15 cellular contexts compared by ENCODE assay signal in the genomic region with DNA sequence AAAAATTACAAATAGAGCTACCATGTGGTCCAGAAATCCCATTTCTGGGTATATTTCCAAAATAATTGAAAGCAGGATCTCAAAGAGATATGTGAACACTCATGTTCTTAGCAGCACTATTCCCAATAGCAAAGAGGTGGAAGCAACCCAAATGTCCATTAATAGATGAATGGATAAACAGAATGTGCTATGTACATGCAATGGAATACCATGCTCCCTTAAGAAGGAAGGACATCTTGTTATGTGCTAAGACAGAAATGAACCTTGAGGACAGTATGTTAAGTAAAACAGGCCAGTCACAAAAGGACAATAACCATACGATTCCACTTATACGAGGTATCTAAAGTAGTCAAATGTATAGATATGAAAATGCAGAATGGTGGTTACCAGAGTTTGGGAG.
DNase-seq lines count a peak whose midpoint lies in the region; FAIRE-seq and TF ChIP-seq lines count a peak whose summit lies in the region.
"Had no signal": no experiment of that assay in that cellular context is flagged by ENCODE, and none has a peak within 500 bp of the region (broad histone marks: within the 10 kb centered on the region; RNA-seq: fewer than 3 reads in every experiment).

No MANE protein-coding gene starts in this region.

- H3K4me3 ChIP-seq in ACC112 (ENCODE audit: low read depth, low read length) (no peak overlapping the region), brain microvascular endothelial cell (ENCODE audit: low read depth, low read length) (no peak overlapping the region), keratinocyte (ENCODE audit: control insufficient read depth in 2 of 3, extremely low read depth in 1 of 3, insufficient read depth in 2 of 3, low read depth in 1 of 3, low read length in 3 of 3) (no peak overlapping the region)

- H3K9me1 ChIP-seq in keratinocyte (ENCODE audit: control insufficient read depth, extremely low read depth, insufficient read depth, low read length) = no peaks in the 10 kb centered on the region

- H3K9ac ChIP-seq in keratinocyte (ENCODE audit: control insufficient read depth, extremely low read depth, insufficient read depth, low read length) = no peak overlapping the region

- no peak overlapping the region for H2AFZ ChIP-seq in ACC112 (ENCODE audit: low read length, unreplicated experiment)
- H2AFZ ChIP-seq in keratinocyte (ENCODE audit: control insufficient read depth, low read length) = no peak overlapping the region

- H3K36me3 ChIP-seq in ACC112 (ENCODE audit: insufficient read depth, low read length) (no peaks in the 10 kb centered on the region), brain microvascular endothelial cell (replicated peaks) (no peaks in the 10 kb centered on the region), keratinocyte (ENCODE audit: control insufficient read depth in 2 of 2, extremely low read depth in 1 of 2, insufficient read depth in 2 of 2, low read length in 2 of 2) (peaks cover 4 to 7% of the 10 kb centered on the region in 2 experiments)
- H3K36me3 ChIP-seq: BE2C had no signal

- H3K27ac ChIP-seq in ACC112 (ENCODE audit: low read depth, low read length) (peak overlapping the region; percentile 74), brain microvascular endothelial cell (peak overlapping the region; percentile 11), keratinocyte (ENCODE audit: control insufficient read depth, insufficient read depth, low read length) (peak overlapping the region; percentile 53)
- H3K27ac ChIP-seq: HL-60 had no signal

- FAIRE-seq in keratinocyte (lab: Jason Lieb, UNC) = no peak

- H3K27ac Mint-ChIP-seq in HFFc6 = peak overlapping the region; percentile 57
- H3K27ac Mint-ChIP-seq: CD4-positive, alpha-beta T cell; H9 had no signal

- H3K4me3 Mint-ChIP-seq in HFFc6 = no peak overlapping the region
- H3K4me3 Mint-ChIP-seq: CD4-positive, alpha-beta T cell; H9 had no signal

- H3K9me3 ChIP-seq in keratinocyte (ENCODE audit: control insufficient read depth, low read depth, low read length) = no peaks in the 10 kb centered on the region
- H3K9me3 ChIP-seq: BE2C had no signal

- TF ChIP-seq CTCF in HFFc6 (IDR thresholded peaks at IDR 0.05) (no peak), brain microvascular endothelial cell (IDR thresholded peaks at IDR 0.05; ENCODE audit: low read depth, low read length, missing control alignments) (no peak), keratinocyte (optimal IDR thresholded peaks at IDR 0.05 in 1 of 3, IDR thresholded peaks at IDR 0.05 in 1 of 3, conservative IDR thresholded peaks at IDR 0.05 in 1 of 3; ENCODE audit: extremely low read depth in 1 of 3, insufficient read depth in 2 of 3, low read length in 3 of 3) (no peak)

- H4K20me1 ChIP-seq in keratinocyte (ENCODE audit: control insufficient read depth, extremely low read depth, insufficient read depth, low read length) = no peaks in the 10 kb centered on the region

- peaks cover 68% of the 10 kb centered on the region for H3K4me1 Mint-ChIP-seq in HFFc6 (ENCODE audit: low read depth)

- DNase-seq in HFFc6 (no peak), brain microvascular endothelial cell (no peak), keratinocyte (ENCODE audit: low read depth, low spot score) (no peak), HT-29 (ENCODE audit: low spot score) (no peak), dermis blood vessel endothelial cell (no peak), activated gamma-delta T cell (lab: John Stamatoyannopoulos, UW) (no peak)
- DNase-seq: BE2C; CD4-positive, alpha-beta T cell; H9; NCI-H1436; NCI-H2029; NCI-H2171; NCI-H446 had no signal

- H3K4me1 ChIP-seq in ACC112 (ENCODE audit: control insufficient read depth, insufficient read depth, low read length, unreplicated experiment) (peaks cover 43% of the 10 kb centered on the region), keratinocyte (ENCODE audit: control insufficient read depth, extremely low read depth, insufficient read depth, low read length) (peaks cover 49% of the 10 kb centered on the region)

- no peaks in the 10 kb centered on the region for H3K79me2 ChIP-seq in ACC112 (ENCODE audit: control insufficient read depth, insufficient read depth, low read length, unreplicated experiment)
- H3K79me2 ChIP-seq in keratinocyte (ENCODE audit: control insufficient read depth, insufficient read depth, low read length) = no peaks in the 10 kb centered on the region

- no peaks in the 10 kb centered on the region for H3K27me3 ChIP-seq in ACC112 (ENCODE audit: insufficient read depth, low read length)
- no peaks in the 10 kb centered on the region for H3K27me3 ChIP-seq in brain microvascular endothelial cell (replicated peaks)
- no peaks in the 10 kb centered on the region for H3K27me3 ChIP-seq in keratinocyte (ENCODE audit: control insufficient read depth, extremely low read depth, insufficient read depth, low read length)
- H3K27me3 ChIP-seq: BE2C had no signal

- no peaks in the 10 kb centered on the region for H3K9me3 Mint-ChIP-seq in HFFc6
- H3K9me3 Mint-ChIP-seq: CD4-positive, alpha-beta T cell; H9 had no signal

- dilution Hi-C loops in keratinocyte (cut with MboI; ENCODE audit: extremely low pct_ligation_motif_present, low sequenced_read_pairs) = no loop called here

- no peaks in the 10 kb centered on the region; the same call in 1 of the 2 replicates for H3K36me3 Mint-ChIP-seq in HFFc6 (ENCODE audit: low read depth)

- H3K4me2 ChIP-seq in keratinocyte (ENCODE audit: control insufficient read depth, extremely low read depth, insufficient read depth, low read depth, low read length) = no peak overlapping the region

- in situ Hi-C loops in brain microvascular endothelial cell (cut with HindIII; ENCODE audit: low pct_ligation_motif_present, low sequenced_read_pairs) = no loop called here

- H3K27me3 Mint-ChIP-seq in HFFc6 (ENCODE audit: insufficient read depth) = peaks cover 2% of the 10 kb centered on the region
- H3K27me3 Mint-ChIP-seq: CD4-positive, alpha-beta T cell had no signal

Comparison
In these comparisons a context has a peak if more than half of its experiments do, and no peak if none do; other contexts are left out.
1. H3K27ac ChIP-seq: peak in every context shown above with its lines; median percentile 74 in ACC112; 53 in keratinocyte; 11 in brain microvascular endothelial cell.